ENCODE assay signal across 18 cellular contexts in the genomic region with DNA sequence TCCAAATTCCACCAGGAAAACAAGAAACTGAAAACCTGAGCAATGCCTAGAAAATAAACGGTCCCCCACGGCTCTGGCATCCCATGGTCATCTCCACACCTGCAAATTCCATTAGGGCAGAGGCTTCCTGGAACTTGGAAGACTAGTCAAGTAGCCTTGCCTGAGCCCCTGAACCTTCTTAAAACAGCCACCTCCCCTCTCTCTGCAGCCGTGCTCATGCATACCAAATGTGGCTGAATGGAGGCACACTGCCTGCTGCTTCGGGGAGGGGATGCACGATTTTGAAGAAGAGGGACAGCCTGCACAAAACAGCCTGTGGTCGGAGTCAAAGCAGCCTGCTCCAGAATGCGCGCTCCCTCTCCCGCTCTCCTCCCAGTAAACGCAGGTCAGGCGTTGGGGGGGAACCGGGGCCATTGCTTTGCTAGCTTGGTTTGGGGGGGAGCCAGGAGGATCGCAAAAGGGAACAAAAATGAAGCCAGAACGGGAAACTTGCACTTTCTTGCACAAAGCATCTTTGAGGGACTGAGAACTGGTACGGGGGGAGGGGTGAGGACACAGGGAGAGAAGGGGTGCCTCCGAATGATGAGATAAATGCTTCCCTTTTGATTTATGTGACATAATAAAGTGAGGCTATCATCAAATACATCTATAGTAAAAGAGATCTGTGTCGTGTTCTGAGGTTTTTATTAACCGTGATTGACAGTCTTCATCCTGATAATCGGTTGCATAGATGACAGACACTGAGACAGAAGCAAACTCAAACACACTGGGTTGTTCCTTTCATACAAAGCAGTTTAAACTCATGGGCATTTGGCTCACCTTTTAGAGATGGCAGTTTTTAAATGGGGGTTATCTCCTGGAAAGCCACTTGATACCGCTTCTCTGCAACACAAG. TPM values are rescaled to one million over a fixed set of nuclear protein-coding genes. Genes with fewer than 3 reads are reported as not detected.
DNase-seq lines count a peak whose midpoint lies in the region; ATAC-seq and TF ChIP-seq lines count a peak whose summit lies in the region.
"Had no signal": no experiment of that assay in that cellular context is flagged by ENCODE, and none has a peak within 500 bp of the region (broad histone marks: within the 10 kb centered on the region; RNA-seq: fewer than 3 reads in every experiment).

A gene (minus strand): TSS at position 347 of the 894 bp plus-strand sequence. CDS start 267 bp downstream, at position 80.

- no peaks in the 10 kb centered on the region for H3K27me3 Mint-ChIP-seq in WTC11 (ENCODE audit: low read depth)
- H3K27me3 Mint-ChIP-seq in CD8-positive, alpha-beta T cell (ENCODE audit: low read depth), result peaks cover 11% of the 10 kb centered on the region

- no CpG with 5 or more reads among the region's 20 CpGs for WGBS in neuronal stem cell (ENCODE audit: extremely low coverage in 2 of 2, insufficient read length in 2 of 2, insufficient replicate concordance in 1 of 2), 2 donors

- H3K9me3 ChIP-seq in iPS-15b (ENCODE audit: control insufficient read depth, insufficient read depth, low read length) (no peaks in the 10 kb centered on the region), neuronal stem cell (replicated peaks in 1 of 2; ENCODE audit: control insufficient read depth in 2 of 2, insufficient read depth in 1 of 2, low read depth in 1 of 2, low read length in 2 of 2) (peaks cover 1 to 7% of the 10 kb centered on the region in 2 donors)
- no peaks in the 10 kb centered on the region for H3K9me3 ChIP-seq in CD8-positive, alpha-beta T cell (ENCODE audit: low read length)
- H3K9me3 ChIP-seq: right atrium auricular region, uterus had no signal

- no peak within 1 kb of the TSS for H3K4ac ChIP-seq in neuronal stem cell (ENCODE audit: low read length)

- no peak within 1 kb of the TSS for H4K91ac ChIP-seq in neuronal stem cell (ENCODE audit: low read depth, low read length, poor library complexity)

- H3K27me3 ChIP-seq in iPS-15b (ENCODE audit: control insufficient read depth, insufficient read depth, low read length), result no peaks in the 10 kb centered on the region
- no peaks in the 10 kb centered on the region for H3K27me3 ChIP-seq in neuronal stem cell (ENCODE audit: control insufficient read depth in 3 of 3, insufficient read depth in 3 of 3, low read depth in 1 of 3, low read length in 3 of 3)
- H3K27me3 ChIP-seq in CD8-positive, alpha-beta T cell (ENCODE audit: insufficient read depth, low read length), result no peaks in the 10 kb centered on the region
- H3K27me3 ChIP-seq: right atrium auricular region, uterus had no signal

- H3K4me1 ChIP-seq in iPS-15b (ENCODE audit: control insufficient read depth, insufficient read depth, low read length) (peaks cover 40% of the 10 kb centered on the region), neuronal stem cell (ENCODE audit: control insufficient read depth in 2 of 2, insufficient read depth in 1 of 2, low read depth in 1 of 2, low read length in 2 of 2) (peaks cover 14 to 41% of the 10 kb centered on the region in 2 donors)
- no peaks in the 10 kb centered on the region for H3K4me1 ChIP-seq in CD8-positive, alpha-beta T cell (ENCODE audit: insufficient read depth, low read length)
- H3K4me1 ChIP-seq: right atrium auricular region, uterus had no signal

- no peaks in the 10 kb centered on the region for H3K79me1 ChIP-seq in neuronal stem cell (ENCODE audit: low read depth, low read length)

- H3K36me3 Mint-ChIP-seq in WTC11, result peaks cover 12% of the 10 kb centered on the region
- H3K36me3 Mint-ChIP-seq in CD8-positive, alpha-beta T cell, result no peaks in the 10 kb centered on the region
- H3K36me3 Mint-ChIP-seq: activated CD4-positive, alpha-beta memory T cell treated with anti-CD3 and anti-CD28 coated beads for 36 hours had no signal

- intact Hi-C loops in CD8-positive, alpha-beta T cell (cut with DNase I, micrococcal nuclease), result no loop called here

- H3K4me2 ChIP-seq in neuronal stem cell (ENCODE audit: insufficient read depth, low read length, poor library complexity, severe bottlenecking), result peak within 1 kb of the TSS; percentile 60

- H2AFZ ChIP-seq in neuronal stem cell (ENCODE audit: low read length), result peak within 1 kb of the TSS; percentile 76

- H2AK5ac ChIP-seq in neuronal stem cell (ENCODE audit: low read depth, low read length), result peak within 1 kb of the TSS; percentile 20

- DNase-seq in ELF-1 (ENCODE audit: low read depth, low spot score) (peak; percentile 59), WTC11 (ENCODE audit: low spot score) (peak; percentile 62), neuronal stem cell (ENCODE audit: low spot score) (peak; percentile 77), NCI-H1092 treated with DMSO at 0.1 percent for 48 hours (lab: John Stamatoyannopoulos, UW) (no peak)
- no peak for DNase-seq in CD8-positive, alpha-beta T cell
- DNase-seq: activated CD4-positive, alpha-beta memory T cell treated with anti-CD3 and anti-CD28 coated beads for 36 hours; COR-L47; effector CD4-positive, alpha-beta T cell; NCI-H446; stimulated activated CD4-positive, alpha-beta T cell treated with anti-CD3 and anti-CD28 coated beads, Interleukin-2, amount 100 ng/mL, for 48 hours; uterus had no signal

- H3K4me3 Mint-ChIP-seq in WTC11, result peak within 1 kb of the TSS; percentile 84
- H3K4me3 Mint-ChIP-seq in CD8-positive, alpha-beta T cell, result no peak within 1 kb of the TSS
- H3K4me3 Mint-ChIP-seq: activated CD4-positive, alpha-beta memory T cell treated with anti-CD3 and anti-CD28 coated beads for 36 hours; activated T-helper 17 cell treated with anti-CD3 and anti-CD28 coated beads, Interleukin-2, amount 50 U/mL, for 72 hours had no signal

- H2BK5ac ChIP-seq in neuronal stem cell (ENCODE audit: low read length), result peak within 1 kb of the TSS; percentile 58

- no peak within 1 kb of the TSS for H2BK120ac ChIP-seq in neuronal stem cell (ENCODE audit: low read depth, low read length)

- CTCF ChIA-PET in WTC11 (lab: Charles Lee), result no interaction called here
- CTCF ChIA-PET in CD8-positive, alpha-beta T cell (lab: Charles Lee), result no interaction called here

- H3K27ac ChIP-seq in neuronal stem cell (replicated peaks; ENCODE audit: low read length), result peak within 1 kb of the TSS; percentile 94
- no peak within 1 kb of the TSS for H3K27ac ChIP-seq in CD8-positive, alpha-beta T cell (ENCODE audit: low read depth, low read length)
- H3K27ac ChIP-seq: right atrium auricular region, uterus had no signal

- POLR2A ChIA-PET in WTC11 (lab: Charles Lee), result no interaction called here
- POLR2A ChIA-PET in CD8-positive, alpha-beta T cell (lab: Charles Lee), result no interaction called here

- H3K14ac ChIP-seq in neuronal stem cell (ENCODE audit: low read length), result no peak within 1 kb of the TSS

- H3K23ac ChIP-seq in neuronal stem cell (ENCODE audit: low read depth, low read length, poor library complexity), result no peak within 1 kb of the TSS

- H3K18ac ChIP-seq in neuronal stem cell (ENCODE audit: low read length), result peak within 1 kb of the TSS; percentile 9

- no peak within 1 kb of the TSS for H2BK15ac ChIP-seq in neuronal stem cell (ENCODE audit: low read length)

- H3K9ac ChIP-seq in iPS-15b (ENCODE audit: low read depth, low read length), result peak within 1 kb of the TSS; percentile 51
- H3K9ac ChIP-seq in neuronal stem cell (ENCODE audit: low read depth, low read length, poor library complexity), result peak within 1 kb of the TSS; percentile 78

- no peak within 1 kb of the TSS for H2BK12ac ChIP-seq in neuronal stem cell (ENCODE audit: low read length)

- peak within 1 kb of the TSS; percentile 68 for H3K4me3 ChIP-seq in iPS-15b (ENCODE audit: low read depth, low read length)
- H3K4me3 ChIP-seq in neuronal stem cell (ENCODE audit: low read length in 2 of 2), result peak within 1 kb of the TSS; percentile 64 to 78
- no peak within 1 kb of the TSS for H3K4me3 ChIP-seq in CD8-positive, alpha-beta T cell (ENCODE audit: low read depth, low read length)
- H3K4me3 ChIP-seq: right atrium auricular region, uterus had no signal

- peaks cover 11% of the 10 kb centered on the region for H3K9me3 Mint-ChIP-seq in WTC11
- no peaks in the 10 kb centered on the region for H3K9me3 Mint-ChIP-seq in CD8-positive, alpha-beta T cell
- H3K9me3 Mint-ChIP-seq: activated CD4-positive, alpha-beta memory T cell treated with anti-CD3 and anti-CD28 coated beads for 36 hours; activated T-helper 17 cell treated with anti-CD3 and anti-CD28 coated beads, Interleukin-2, amount 50 U/mL, for 72 hours had no signal

- no peak within 1 kb of the TSS for H4K8ac ChIP-seq in neuronal stem cell (ENCODE audit: low read depth, low read length)

- peaks cover 78% of the 10 kb centered on the region for H3K4me1 Mint-ChIP-seq in WTC11
- H3K4me1 Mint-ChIP-seq in CD8-positive, alpha-beta T cell (ENCODE audit: low read depth), result no peaks in the 10 kb centered on the region
- H3K4me1 Mint-ChIP-seq: activated T-helper 17 cell treated with anti-CD3 and anti-CD28 coated beads, Interleukin-2, amount 50 U/mL, for 72 hours had no signal

- H3K36me3 ChIP-seq in iPS-15b (ENCODE audit: control insufficient read depth, insufficient read depth, low read length), result no peaks in the 10 kb centered on the region
- H3K36me3 ChIP-seq in neuronal stem cell (replicated peaks in 1 of 2; ENCODE audit: control insufficient read depth in 2 of 2, insufficient read depth in 2 of 2, low read length in 2 of 2), result no peaks in the 10 kb centered on the region
- no peaks in the 10 kb centered on the region for H3K36me3 ChIP-seq in CD8-positive, alpha-beta T cell (ENCODE audit: insufficient read depth, low read length)
- H3K36me3 ChIP-seq: right atrium auricular region, uterus had no signal

- no peak for TF ChIP-seq CTCF in WTC11 (IDR thresholded peaks at IDR 0.05)
- no peak for TF ChIP-seq CTCF in CD8-positive, alpha-beta T cell (IDR thresholded peaks at IDR 0.05)

- ATAC-seq in WTC11, result peak; percentile 76
- ATAC-seq in CD8-positive, alpha-beta T cell, result no peak
- no peak for ATAC-seq in HG03571 (IDR thresholded peaks at IDR 0.05; ENCODE audit: unreplicated experiment)
- no peak for ATAC-seq in GM21526 (IDR thresholded peaks at IDR 0.05; ENCODE audit: low FRiP score, unreplicated experiment)
- ATAC-seq: activated T-helper 17 cell treated with anti-CD3 and anti-CD28 coated beads, Interleukin-2, amount 50 U/mL, for 72 hours had no signal

- H3K27ac Mint-ChIP-seq in WTC11, result peak within 1 kb of the TSS; percentile 99
- no peak within 1 kb of the TSS for H3K27ac Mint-ChIP-seq in CD8-positive, alpha-beta T cell
- H3K27ac Mint-ChIP-seq: activated CD4-positive, alpha-beta memory T cell treated with anti-CD3 and anti-CD28 coated beads for 36 hours; activated T-helper 17 cell treated with anti-CD3 and anti-CD28 coated beads, Interleukin-2, amount 50 U/mL, for 72 hours had no signal

TF ChIP-seq in WTC11, 78 proteins besides CTCF, POLR2A, EP300 and RAD21 (continues in another document):
- TF ChIP-seq NR2C2 (CRISPR knock-in tag; IDR thresholded peaks at IDR 0.05), result no peak
- TF ChIP-seq GRHL2 (CRISPR knock-in tag; IDR thresholded peaks at IDR 0.05; ENCODE audit: insufficient replicate concordance, severe bottlenecking), result no peak
- 0 out of 2 replicates have a peak, but pooled peaks have one; percentile 26 for TF ChIP-seq FOXK1 (CRISPR knock-in tag; IDR thresholded peaks at IDR 0.05)
- 0 out of 2 replicates have a peak, but pooled peaks have one; percentile 40 for TF ChIP-seq KAT7 (CRISPR knock-in tag; IDR thresholded peaks at IDR 0.05; ENCODE audit: borderline replicate concordance)
- no peak for TF ChIP-seq RELA (CRISPR knock-in tag; IDR thresholded peaks at IDR 0.05; ENCODE audit: borderline replicate concordance)

RNA-seq across cellular contexts. Expression of the gene that starts here (rescaled TPM):
- total RNA-seq in WTC11 (2021), result 5.4 to 7.5 TPM (median 5.5 TPM) in 3 replicates
- 7.9 TPM for polyA plus RNA-seq in neuronal stem cell (2013, experiment 1 of 2)
- polyA plus RNA-seq in neuronal stem cell (2013, experiment 2 of 2), result 7.3 TPM
- not detected for total RNA-seq in CD8-positive, alpha-beta T cell
- total RNA-seq: A673; activated CD4-positive, alpha-beta memory T cell treated with anti-CD3 and anti-CD28 coated beads for 36 hours; activated T-helper 17 cell treated with anti-CD3 and anti-CD28 coated beads, Interleukin-2, amount 50 U/mL, for 72 hours; OCI-LY7 had no signal

Comparison
In these comparisons a context has a peak if more than half of its experiments do, and no peak if none do; other contexts are left out.
1. DNase-seq: peak in ELF-1 (single experiment), WTC11 (single experiment) and neuronal stem cell (single experiment); none in CD8-positive, alpha-beta T cell (0 of 7) and NCI-H1092 treated with DMSO at 0.1 percent for 48 hours (single experiment).